18 cellular contexts compared by ENCODE assay signal in genomic region chr15:83127547-83128150, GRCh38. TPM values are rescaled to one million over a fixed set of nuclear protein-coding genes. Genes with fewer than 3 reads are reported as not detected.
DNase-seq lines count a peak whose midpoint lies in the region; ATAC-seq, FAIRE-seq and TF ChIP-seq lines count a peak whose summit lies in the region.
"Had no signal": no experiment of that assay in that cellular context is flagged by ENCODE, and none has a peak within 500 bp of the region (broad histone marks: within the 10 kb centered on the region; RNA-seq: fewer than 3 reads in every experiment).

No MANE protein-coding gene starts in this region.

- FAIRE-seq in keratinocyte (lab: Jason Lieb, UNC): peak; percentile 5
- FAIRE-seq: GM19239 had no signal

- POLR2A ChIA-PET in SK-N-SH (lab: Yijun Ruan, JAX): no interaction called here
- POLR2A ChIA-PET in PC-3 (lab: Charles Lee; ENCODE audit: unreplicated experiment): no interaction called here

- H4K20me1 ChIP-seq in SK-N-SH (ENCODE audit: insufficient read depth) (no peaks in the 10 kb centered on the region), PC-3 (ENCODE audit: low read length) (no peaks in the 10 kb centered on the region), keratinocyte (ENCODE audit: control insufficient read depth, extremely low read depth, insufficient read depth, low read length) (no peaks in the 10 kb centered on the region)

- dilution Hi-C loops in keratinocyte (cut with MboI; ENCODE audit: extremely low pct_ligation_motif_present, low sequenced_read_pairs): no loop called here

- H3K4me3 ChIP-seq in SK-N-SH (ENCODE audit: low read depth in 2 of 2, low read length in 1 of 2): no peak overlapping the region
- H3K4me3 ChIP-seq in PC-3 (ENCODE audit: low read length): no peak overlapping the region
- H3K4me3 ChIP-seq in keratinocyte (ENCODE audit: control insufficient read depth in 2 of 3, extremely low read depth in 1 of 3, insufficient read depth in 2 of 3, low read depth in 1 of 3, low read length in 3 of 3): no peak overlapping the region

- CTCF ChIA-PET in SK-N-SH (lab: Yijun Ruan, JAX) (interaction anchor here (2.0 kb wide), 1 partner anchor 117 kb away, joined by 7 read pairs; the partner anchor contains the start of gene C15orf40), PC-3 (lab: Charles Lee) (no interaction called here)

- TF ChIP-seq CTCF in SK-N-SH (IDR thresholded peaks at IDR 0.05) (no peak), PC-3 (conservative IDR thresholded peaks at IDR 0.05; ENCODE audit: low read depth, low read length) (no peak), keratinocyte (optimal IDR thresholded peaks at IDR 0.05 in 1 of 3, IDR thresholded peaks at IDR 0.05 in 1 of 3, conservative IDR thresholded peaks at IDR 0.05 in 1 of 3; ENCODE audit: extremely low read depth in 1 of 3, insufficient read depth in 2 of 3, low read length in 3 of 3) (no peak)

- intact Hi-C loops in PC-3 (cut with micrococcal nuclease): no loop called here

- H3K27ac ChIP-seq in SK-N-SH (ENCODE audit: low read depth in 2 of 2, low read length in 1 of 2): no peak overlapping the region
- H3K27ac ChIP-seq in PC-3 (ENCODE audit: low read length): no peak overlapping the region
- no peak overlapping the region for H3K27ac ChIP-seq in keratinocyte (ENCODE audit: control insufficient read depth, insufficient read depth, low read length)

- TF ChIP-seq EP300 in SK-N-SH (IDR thresholded peaks at IDR 0.05; ENCODE audit: borderline replicate concordance in 1 of 2, low read depth in 1 of 2, low read length in 1 of 2): no peak

- DNase-seq in SK-N-SH: no peak
- peak; percentile 10 for DNase-seq in PC-3
- no peak for DNase-seq in keratinocyte (ENCODE audit: low read depth, low spot score)
- DNase-seq: C1 segment of cervical spinal cord, EL, H7, NCI-H1048, NCI-H1694, NCI-H226, NCI-H524 treated with DMSO at 0.1 percent for 48 hours, SHP77 treated with DMSO at 0.1 percent for 48 hours, SW 1271 had no signal

- BruUV-seq in PC-3 (replicated peaks; lab: Mats Ljungman, UMichigan): no TSS peak

- peaks cover 0 to 4% of the 10 kb centered on the region in 2 experiments; a peak in 1 of 4 replicates for H3K4me1 ChIP-seq in SK-N-SH (ENCODE audit: control insufficient read depth in 1 of 2, insufficient read depth in 2 of 2, low read depth in 1 of 2, low read length in 1 of 2)
- H3K4me1 ChIP-seq in PC-3 (ENCODE audit: insufficient read depth, low read length): no peaks in the 10 kb centered on the region
- no peaks in the 10 kb centered on the region for H3K4me1 ChIP-seq in keratinocyte (ENCODE audit: control insufficient read depth, extremely low read depth, insufficient read depth, low read length)

- H3K9ac ChIP-seq in SK-N-SH (no peak overlapping the region), PC-3 (ENCODE audit: low read length) (no peak overlapping the region), keratinocyte (ENCODE audit: control insufficient read depth, extremely low read depth, insufficient read depth, low read length) (no peak overlapping the region)

- no peaks in the 10 kb centered on the region for H3K27me3 ChIP-seq in SK-N-SH (ENCODE audit: insufficient read depth)
- H3K27me3 ChIP-seq in PC-3 (ENCODE audit: low read length): no peaks in the 10 kb centered on the region
- no peaks in the 10 kb centered on the region for H3K27me3 ChIP-seq in keratinocyte (ENCODE audit: control insufficient read depth, extremely low read depth, insufficient read depth, low read length)

- H3K9me3 ChIP-seq in SK-N-SH: no peaks in the 10 kb centered on the region
- no peaks in the 10 kb centered on the region for H3K9me3 ChIP-seq in PC-3 (ENCODE audit: low read length)
- no peaks in the 10 kb centered on the region for H3K9me3 ChIP-seq in keratinocyte (ENCODE audit: control insufficient read depth, low read depth, low read length)

- no peak for TF ChIP-seq RAD21 in SK-N-SH (IDR thresholded peaks at IDR 0.05; ENCODE audit: low read length)

- no peaks in the 10 kb centered on the region for H3K9me2 ChIP-seq in SK-N-SH
- H3K9me2 ChIP-seq in PC-3 (replicated peaks; ENCODE audit: low read length): no peaks in the 10 kb centered on the region

- no peaks in the 10 kb centered on the region for H3F3A ChIP-seq in SK-N-SH (replicated peaks; ENCODE audit: insufficient read depth)
- no peaks in the 10 kb centered on the region for H3F3A ChIP-seq in PC-3 (ENCODE audit: low read length, unreplicated experiment)

- no peaks in the 10 kb centered on the region for H3K9me1 ChIP-seq in keratinocyte (ENCODE audit: control insufficient read depth, extremely low read depth, insufficient read depth, low read length)

- no peak overlapping the region for H3K4me2 ChIP-seq in SK-N-SH
- H3K4me2 ChIP-seq in PC-3 (ENCODE audit: low read length): no peak overlapping the region
- H3K4me2 ChIP-seq in keratinocyte (ENCODE audit: control insufficient read depth, extremely low read depth, insufficient read depth, low read depth, low read length): no peak overlapping the region

- 82% methylated on average over 3 of the region's 3 CpGs for WGBS in SK-N-SH (ENCODE audit: low lambda C conversion rate)

- ATAC-seq in SK-N-SH treated with all-trans-retinoic acid at 6 μM for 48 hours: no peak
- no peak for ATAC-seq in PC-3
- no peak for ATAC-seq in GM21786 (IDR thresholded peaks at IDR 0.05; ENCODE audit: unreplicated experiment)
- ATAC-seq in GM18519 (IDR thresholded peaks at IDR 0.05; ENCODE audit: low FRiP score, unreplicated experiment): no peak
- no peak for ATAC-seq in GM19397 (IDR thresholded peaks at IDR 0.05; ENCODE audit: unreplicated experiment)

- H3K36me3 ChIP-seq in SK-N-SH (replicated peaks in 1 of 2; ENCODE audit: control insufficient read depth in 1 of 2, insufficient read depth in 2 of 2, low read length in 1 of 2) (peaks cover 12 to 13% of the 10 kb centered on the region in 2 experiments), PC-3 (ENCODE audit: low read depth, low read length) (no peaks in the 10 kb centered on the region), keratinocyte (ENCODE audit: control insufficient read depth in 2 of 2, extremely low read depth in 1 of 2, insufficient read depth in 2 of 2, low read length in 2 of 2) (no peaks in the 10 kb centered on the region)

- H3K79me2 ChIP-seq in SK-N-SH (ENCODE audit: insufficient read depth): no peaks in the 10 kb centered on the region
- H3K79me2 ChIP-seq in PC-3 (ENCODE audit: low read length): no peaks in the 10 kb centered on the region
- no peaks in the 10 kb centered on the region for H3K79me2 ChIP-seq in keratinocyte (ENCODE audit: control insufficient read depth, insufficient read depth, low read length)

- no peak overlapping the region for H2AFZ ChIP-seq in SK-N-SH (ENCODE audit: low read depth)
- no peak overlapping the region for H2AFZ ChIP-seq in PC-3 (ENCODE audit: low read length)
- H2AFZ ChIP-seq in keratinocyte (ENCODE audit: control insufficient read depth, low read length): no peak overlapping the region

TF ChIP-seq in SK-N-SH, 30 proteins besides CTCF, POLR2A, EP300 and RAD21:
- TF ChIP-seq NFIC (IDR thresholded peaks at IDR 0.05; ENCODE audit: borderline replicate concordance): peak; percentile 17; the same call in 1 of the 2 replicates
- TF ChIP-seq, protein P1, sequence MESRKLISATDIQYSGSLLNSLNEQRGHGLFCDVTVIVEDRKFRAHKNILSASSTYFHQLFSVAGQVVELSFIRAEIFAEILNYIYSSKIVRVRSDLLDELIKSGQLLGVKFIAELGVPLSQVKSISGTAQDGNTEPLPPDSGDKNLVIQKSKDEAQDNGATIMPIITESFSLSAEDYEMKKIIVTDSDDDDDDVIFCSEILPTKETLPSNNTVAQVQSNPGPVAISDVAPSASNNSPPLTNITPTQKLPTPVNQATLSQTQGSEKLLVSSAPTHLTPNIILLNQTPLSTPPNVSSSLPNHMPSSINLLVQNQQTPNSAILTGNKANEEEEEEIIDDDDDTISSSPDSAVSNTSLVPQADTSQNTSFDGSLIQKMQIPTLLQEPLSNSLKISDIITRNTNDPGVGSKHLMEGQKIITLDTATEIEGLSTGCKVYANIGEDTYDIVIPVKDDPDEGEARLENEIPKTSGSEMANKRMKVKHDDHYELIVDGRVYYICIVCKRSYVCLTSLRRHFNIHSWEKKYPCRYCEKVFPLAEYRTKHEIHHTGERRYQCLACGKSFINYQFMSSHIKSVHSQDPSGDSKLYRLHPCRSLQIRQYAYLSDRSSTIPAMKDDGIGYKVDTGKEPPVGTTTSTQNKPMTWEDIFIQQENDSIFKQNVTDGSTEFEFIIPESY (IDR thresholded peaks at IDR 0.05; ENCODE audit: borderline replicate concordance, low read depth): no peak

TF ChIP-seq in SK-N-SH treated with all-trans-retinoic acid at 6 μM for 48 hours, 23 proteins besides CTCF, POLR2A, EP300 and RAD21 (continues in another document):
- TF ChIP-seq ESRRG (CRISPR knock-in tag; IDR thresholded peaks at IDR 0.05) (no peak), BACH2 (CRISPR knock-in tag; IDR thresholded peaks at IDR 0.05; ENCODE audit: borderline replicate concordance) (no peak), ISL1 (CRISPR knock-in tag; IDR thresholded peaks at IDR 0.05) (no peak), ZFP3 (CRISPR knock-in tag; IDR thresholded peaks at IDR 0.05) (no peak)
- TF ChIP-seq, protein P2, sequence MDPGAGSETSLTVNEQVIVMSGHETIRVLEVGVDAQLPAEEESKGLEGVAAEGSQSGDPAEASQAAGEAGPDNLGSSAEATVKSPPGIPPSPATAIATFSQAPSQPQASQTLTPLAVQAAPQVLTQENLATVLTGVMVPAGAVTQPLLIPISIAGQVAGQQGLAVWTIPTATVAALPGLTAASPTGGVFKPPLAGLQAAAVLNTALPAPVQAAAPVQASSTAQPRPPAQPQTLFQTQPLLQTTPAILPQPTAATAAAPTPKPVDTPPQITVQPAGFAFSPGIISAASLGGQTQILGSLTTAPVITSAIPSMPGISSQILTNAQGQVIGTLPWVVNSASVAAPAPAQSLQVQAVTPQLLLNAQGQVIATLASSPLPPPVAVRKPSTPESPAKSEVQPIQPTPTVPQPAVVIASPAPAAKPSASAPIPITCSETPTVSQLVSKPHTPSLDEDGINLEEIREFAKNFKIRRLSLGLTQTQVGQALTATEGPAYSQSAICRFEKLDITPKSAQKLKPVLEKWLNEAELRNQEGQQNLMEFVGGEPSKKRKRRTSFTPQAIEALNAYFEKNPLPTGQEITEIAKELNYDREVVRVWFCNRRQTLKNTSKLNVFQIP (CRISPR knock-in tag; IDR thresholded peaks at IDR 0.05; ENCODE audit: borderline replicate concordance, low read depth): no peak

RNA-seq across cellular contexts. Expression of gene TM6SF1, which starts 20.2 kb away (rescaled TPM):
- 0.12 and 0.16 TPM in 2 replicates for polyA plus RNA-seq in SK-N-SH (2012; rRNA removed)
- polyA plus RNA-seq in SK-N-SH (2012; cell fraction: cytosol; rRNA removed): 0.05 and 0.08 TPM in 2 replicates
- 0.04 and 0.08 TPM in 2 replicates for polyA plus RNA-seq in SK-N-SH (2012; cell fraction: nucleus; rRNA removed)
- total RNA-seq in PC-3 (2014; rRNA removed): not detected in 2 replicates
- polyA plus RNA-seq in keratinocyte: 0.05 TPM in 1 of 3 replicates, not detected in the others
- not detected for polyA plus RNA-seq in keratinocyte (2011; ENCODE audit: low read depth)
- polyA plus RNA-seq in keratinocyte (2011; cell fraction: cytosol; rRNA removed): 0.05 TPM in 1 of 2 replicates, not detected in the other
- polyA plus RNA-seq in keratinocyte (2011; cell fraction: nucleus; rRNA removed): not detected in 2 replicates
- not detected in 2 replicates for polyA plus RNA-seq in keratinocyte (2012; ENCODE audit: low replicate concordance)
- not detected in 3 replicates for polyA minus RNA-seq in keratinocyte
- polyA minus RNA-seq in keratinocyte (2011; cell fraction: cytosol; rRNA and poly(A)+ RNA removed): not detected
- polyA minus RNA-seq in keratinocyte (2011; cell fraction: nucleus; rRNA and poly(A)+ RNA removed): not detected in 2 replicates
- total RNA-seq: HT1080 had no signal
